ENCODE assay signal across 23 cellular contexts in genomic region chr4:78298618-78299017, GRCh38.
A peak's percentile ranks its signal among the peaks of the same experiment; 100 is the strongest.
DNase-seq lines count a peak whose midpoint lies in the region; ATAC-seq and TF ChIP-seq lines count a peak whose summit lies in the region.
"Had no signal": no experiment of that assay in that cellular context is flagged by ENCODE, and none has a peak within 500 bp of the region (broad histone marks: within the 10 kb centered on the region; RNA-seq: fewer than 3 reads in every experiment).

No MANE protein-coding gene starts in this region.

- H3K4me1 Mint-ChIP-seq in activated T-helper 2 cell treated with anti-CD3 and anti-CD28 coated beads, Interferon-gamma antibody, Interleukin-2, Interleukin-4, amounts not matched to agents 10 μg/mL and 5 μg/mL and 100 μg/mL, durations not matched to agents 14 hours and 24 hours and 36 hours (ENCODE audit: low read depth) = peaks cover 11% of the 10 kb centered on the region
- H3K4me1 Mint-ChIP-seq: immature natural killer cell; naive thymus-derived CD4-positive, alpha-beta T cell had no signal

- H3K79me2 ChIP-seq in osteoblast (ENCODE audit: insufficient read depth, low read length) = no peaks in the 10 kb centered on the region
- H3K79me2 ChIP-seq: parathyroid adenoma had no signal

- H3K9me3 Mint-ChIP-seq in activated T-helper 2 cell treated with anti-CD3 and anti-CD28 coated beads, Interferon-gamma antibody, Interleukin-2, Interleukin-4, amounts not matched to agents 10 μg/mL and 5 μg/mL and 100 μg/mL, durations not matched to agents 14 hours and 24 hours and 36 hours = no peaks in the 10 kb centered on the region
- H3K9me3 Mint-ChIP-seq: IgD-negative memory B cell; immature natural killer cell; stimulated activated naive CD8-positive, alpha-beta T cell treated with anti-CD3 and anti-CD28 coated beads, Interleukin-15, Interleukin-2, amounts not matched to agents 100 ng/mL and 50 ng/mL, for 24 hours had no signal

- H3K4me3 Mint-ChIP-seq in activated T-helper 2 cell treated with anti-CD3 and anti-CD28 coated beads, Interferon-gamma antibody, Interleukin-2, Interleukin-4, amounts not matched to agents 10 μg/mL and 5 μg/mL and 100 μg/mL, durations not matched to agents 14 hours and 24 hours and 36 hours (ENCODE audit: low read depth) = no peak overlapping the region
- H3K4me3 Mint-ChIP-seq: activated CD8-positive, alpha-beta memory T cell treated with anti-CD3 and anti-CD28 coated beads, Interleukin-2, amount 10 ng/mL, durations not matched to agents 7 days and 5 days; IgD-negative memory B cell; immature natural killer cell; naive thymus-derived CD4-positive, alpha-beta T cell; stimulated activated naive CD8-positive, alpha-beta T cell treated with anti-CD3 and anti-CD28 coated beads, Interleukin-15, Interleukin-2, amounts not matched to agents 100 ng/mL and 50 ng/mL, for 24 hours had no signal

- no peak overlapping the region for H2AFZ ChIP-seq in osteoblast (ENCODE audit: low read length)
- H2AFZ ChIP-seq: parathyroid adenoma had no signal

- peaks cover 10% of the 10 kb centered on the region for H3K27me3 Mint-ChIP-seq in activated T-helper 2 cell treated with anti-CD3 and anti-CD28 coated beads, Interferon-gamma antibody, Interleukin-2, Interleukin-4, amounts not matched to agents 10 μg/mL and 5 μg/mL and 100 μg/mL, durations not matched to agents 14 hours and 24 hours and 36 hours (ENCODE audit: low read depth)
- H3K27me3 Mint-ChIP-seq: IgD-negative memory B cell had no signal

- H3K4me1 ChIP-seq in osteoblast (ENCODE audit: insufficient read depth, low read length) = peaks cover 38% of the 10 kb centered on the region
- H3K4me1 ChIP-seq: parathyroid adenoma had no signal

- H3K27ac ChIP-seq in osteoblast (ENCODE audit: low read depth, low read length) = no peak overlapping the region
- H3K27ac ChIP-seq: heart left ventricle, parathyroid adenoma, transverse colon had no signal

- H3K4me3 ChIP-seq in osteoblast (ENCODE audit: insufficient read depth, low read length) = no peak overlapping the region
- H3K4me3 ChIP-seq: heart left ventricle, transverse colon had no signal

- intact Hi-C loops in activated T-helper 2 cell treated with anti-CD3 and anti-CD28 coated beads, Interferon-gamma antibody, Interleukin-2, Interleukin-4, amounts not matched to agents 10 μg/mL and 5 μg/mL and 100 μg/mL, durations not matched to agents 14 hours and 24 hours and 36 hours (cut with micrococcal nuclease) = no loop called here

- H3K36me3 ChIP-seq in osteoblast (ENCODE audit: insufficient read depth, low read length) = no peaks in the 10 kb centered on the region
- H3K36me3 ChIP-seq: heart left ventricle, transverse colon had no signal

- H3K27ac Mint-ChIP-seq in activated T-helper 2 cell treated with anti-CD3 and anti-CD28 coated beads, Interferon-gamma antibody, Interleukin-2, Interleukin-4, amounts not matched to agents 10 μg/mL and 5 μg/mL and 100 μg/mL, durations not matched to agents 14 hours and 24 hours and 36 hours = no peak overlapping the region
- H3K27ac Mint-ChIP-seq: activated CD8-positive, alpha-beta memory T cell treated with anti-CD3 and anti-CD28 coated beads, Interleukin-2, amount 10 ng/mL, durations not matched to agents 7 days and 5 days; IgD-negative memory B cell; immature natural killer cell; naive thymus-derived CD4-positive, alpha-beta T cell; stimulated activated naive CD8-positive, alpha-beta T cell treated with anti-CD3 and anti-CD28 coated beads, Interleukin-15, Interleukin-2, amounts not matched to agents 100 ng/mL and 50 ng/mL, for 24 hours had no signal

- ATAC-seq in SK-N-SH treated with all-trans-retinoic acid at 6 μM for 48 hours (peak; percentile 70), GM18517 (IDR thresholded peaks at IDR 0.05; ENCODE audit: unreplicated experiment) (no peak)
- ATAC-seq: activated CD8-positive, alpha-beta memory T cell treated with anti-CD3 and anti-CD28 coated beads, Interleukin-2, amount 10 ng/mL, durations not matched to agents 7 days and 5 days; esophagus mucosa; heart left ventricle; naive thymus-derived CD4-positive, alpha-beta T cell had no signal

- no peaks in the 10 kb centered on the region for H3K9me3 ChIP-seq in osteoblast (ENCODE audit: low read depth, low read length)
- H3K9me3 ChIP-seq: heart left ventricle, transverse colon had no signal

- no peak for TF ChIP-seq CTCF in osteoblast (IDR thresholded peaks at IDR 0.05; ENCODE audit: extremely low read depth, low read depth, low read length)

- H3K4me2 ChIP-seq in osteoblast (ENCODE audit: insufficient read depth, low read length) = peak overlapping the region; percentile 45

- DNase-seq in HS-27A (ENCODE audit: low read depth) (peak; percentile 62), fibroblast of peridontal ligament (ENCODE audit: extremely low read depth) (peak; percentile 45), osteoblast (ENCODE audit: insufficient read length, low spot score, missing footprints) (no peak), NCI-H446 (lab: John Stamatoyannopoulos, UW) (no peak), NCI-H2107 (lab: John Stamatoyannopoulos, UW) (no peak)
- no peak for DNase-seq in activated T-helper 2 cell treated with anti-CD3 and anti-CD28 coated beads, Interferon-gamma antibody, Interleukin-2, Interleukin-4, amounts not matched to agents 10 μg/mL and 5 μg/mL and 100 μg/mL, durations not matched to agents 14 hours and 24 hours and 36 hours (ENCODE audit: low spot score)
- DNase-seq: activated CD8-positive, alpha-beta memory T cell treated with anti-CD3 and anti-CD28 coated beads, Interleukin-2, amount 10 ng/mL, durations not matched to agents 7 days and 5 days; caudate nucleus; DMS79 treated with DMSO at 0.1 percent for 48 hours; H7; heart left ventricle; immature natural killer cell; naive thymus-derived CD4-positive, alpha-beta T cell; NCI-H1930; NCI-H446 treated with DMSO at 0.1 percent for 48 hours; stimulated activated CD4-positive, alpha-beta T cell treated with anti-CD3 and anti-CD28 coated beads, Interleukin-2, amount 100 ng/mL, for 24 hours; transverse colon had no signal

- no peaks in the 10 kb centered on the region for H3K27me3 ChIP-seq in osteoblast (ENCODE audit: insufficient read depth, low read length)
- H3K27me3 ChIP-seq: heart left ventricle, transverse colon had no signal

- H3K36me3 Mint-ChIP-seq in activated T-helper 2 cell treated with anti-CD3 and anti-CD28 coated beads, Interferon-gamma antibody, Interleukin-2, Interleukin-4, amounts not matched to agents 10 μg/mL and 5 μg/mL and 100 μg/mL, durations not matched to agents 14 hours and 24 hours and 36 hours (ENCODE audit: low read depth) = no peaks in the 10 kb centered on the region
- H3K36me3 Mint-ChIP-seq: activated CD8-positive, alpha-beta memory T cell treated with anti-CD3 and anti-CD28 coated beads, Interleukin-2, amount 10 ng/mL, durations not matched to agents 7 days and 5 days; IgD-negative memory B cell; immature natural killer cell; naive thymus-derived CD4-positive, alpha-beta T cell had no signal

- H4K20me1 ChIP-seq in osteoblast (ENCODE audit: insufficient read depth, low read length) = no peaks in the 10 kb centered on the region

TF ChIP-seq in SK-N-SH treated with all-trans-retinoic acid at 6 μM for 48 hours, 23 proteins besides CTCF, POLR2A, EP300 and RAD21:
- TF ChIP-seq ISL1 (CRISPR knock-in tag; IDR thresholded peaks at IDR 0.05) = peak; percentile 50; the same call in 1 of the 2 replicates
- TF ChIP-seq ZNF70 (CRISPR knock-in tag; IDR thresholded peaks at IDR 0.05) = no peak

Comparison
In these comparisons a context has a peak if more than half of its experiments do, and no peak if none do; other contexts are left out.
1. DNase-seq: peak in HS-27A (single experiment) and fibroblast of peridontal ligament (single experiment); none in osteoblast (single experiment), NCI-H446 (0 of 2), activated T-helper 2 cell treated with anti-CD3 and anti-CD28 coated beads, Interferon-gamma antibody, Interleukin-2, Interleukin-4, amounts not matched to agents 10 μg/mL and 5 μg/mL and 100 μg/mL, durations not matched to agents 14 hours and 24 hours and 36 hours (single experiment) and NCI-H2107 (single experiment).